Comparison of ENCODE assay signal across 17 cellular contexts in the genomic region with DNA sequence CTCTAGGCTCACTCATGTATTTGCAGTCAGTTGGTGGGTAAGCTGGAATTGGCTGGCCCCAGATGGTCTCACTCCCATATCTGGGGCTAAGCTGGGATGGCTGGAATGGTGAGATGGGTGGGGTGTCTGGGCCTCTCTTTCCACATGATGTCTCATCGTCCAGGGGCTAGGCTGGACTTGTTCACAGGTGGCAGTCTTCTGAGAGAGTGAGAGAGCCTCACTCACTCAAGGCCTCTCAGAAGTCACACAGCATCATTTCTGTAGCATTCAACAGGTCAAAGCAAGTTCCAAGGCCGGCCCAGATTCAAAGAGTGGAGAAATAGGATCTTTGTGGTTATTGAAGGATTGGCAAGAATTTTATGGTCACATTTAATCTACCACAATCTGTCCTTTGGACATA.
A peak's percentile ranks its signal among the peaks of the same experiment; 100 is the strongest.
DNase-seq lines count a peak whose midpoint lies in the region; ATAC-seq and TF ChIP-seq lines count a peak whose summit lies in the region.
"Had no signal": no experiment of that assay in that cellular context is flagged by ENCODE, and none has a peak within 500 bp of the region (broad histone marks: within the 10 kb centered on the region; RNA-seq: fewer than 3 reads in every experiment).

No MANE protein-coding gene starts in this region.

- intact Hi-C loops in CD4-positive, alpha-beta memory T cell (cut with micrococcal nuclease), result no loop called here
- intact Hi-C loops in PC-9 (cut with micrococcal nuclease; ENCODE audit: unreplicated experiment), result no loop called here

- no peak overlapping the region for H3K4me2 ChIP-seq in PC-9

- H3K9me3 ChIP-seq in duodenal mucosa (ENCODE audit: control insufficient read depth in 1 of 2, low read length in 2 of 2) (no peaks in the 10 kb centered on the region), PC-9 (ENCODE audit: insufficient read depth, low read depth) (no peaks in the 10 kb centered on the region)
- no peaks in the 10 kb centered on the region for H3K9me3 ChIP-seq in CD4-positive, alpha-beta memory T cell (ENCODE audit: control insufficient read depth in 1 of 2, low read length in 2 of 2)
- H3K9me3 ChIP-seq: pancreas, stomach had no signal

- no peak overlapping the region for H3K27ac Mint-ChIP-seq in CD4-positive, alpha-beta memory T cell
- H3K27ac Mint-ChIP-seq: activated CD4-positive, alpha-beta T cell treated with anti-CD3 and anti-CD28 coated beads, Interleukin-2, amount 10 ng/mL, durations not matched to agents 7 days and 5 days; activated T-helper 1 cell treated with anti-CD3 and anti-CD28 coated beads, Interleukin-12 subunit alpha, Interleukin-12 subunit beta, Interleukin-2, Interleukin-4 antibody, amounts not matched to agents 30 ng/mL and 10 ng/mL and 1 ng/mL, durations not matched to agents 14 hours and 24 hours and 36 hours had no signal

- H3K27me3 ChIP-seq in duodenal mucosa (ENCODE audit: control insufficient read depth in 1 of 2, insufficient read depth in 2 of 2, low read length in 2 of 2) (no peaks in the 10 kb centered on the region), PC-9 (ENCODE audit: insufficient read depth, low read depth) (peaks cover 47% of the 10 kb centered on the region)
- H3K27me3 ChIP-seq in CD4-positive, alpha-beta memory T cell (ENCODE audit: insufficient read depth, low read length), result no peaks in the 10 kb centered on the region
- H3K27me3 ChIP-seq: pancreas had no signal

- H3K9me3 Mint-ChIP-seq in CD4-positive, alpha-beta memory T cell, result peaks cover 0 to 2% (median 0%) of the 10 kb centered on the region in 8 donors
- H3K9me3 Mint-ChIP-seq: activated CD4-positive, alpha-beta T cell treated with anti-CD3 and anti-CD28 coated beads, Interleukin-2, amount 10 ng/mL, durations not matched to agents 7 days and 5 days; activated T-helper 1 cell treated with anti-CD3 and anti-CD28 coated beads, Interleukin-12 subunit alpha, Interleukin-12 subunit beta, Interleukin-2, Interleukin-4 antibody, amounts not matched to agents 30 ng/mL and 10 ng/mL and 1 ng/mL, durations not matched to agents 14 hours and 24 hours and 36 hours had no signal

- H3K27ac ChIP-seq in duodenal mucosa (ENCODE audit: low read depth, low read length) (peak overlapping the region; percentile 37), PC-9 (no peak overlapping the region)
- H3K27ac ChIP-seq in CD4-positive, alpha-beta memory T cell (ENCODE audit: low read depth, low read length), result no peak overlapping the region
- H3K27ac ChIP-seq: coronary artery, pancreas, stomach had no signal

- POLR2A ChIA-PET in CD4-positive, alpha-beta memory T cell (lab: Charles Lee; ENCODE audit: partially characterized antibody), result no interaction called here
- POLR2A ChIA-PET in PC-9 (lab: Charles Lee; ENCODE audit: unreplicated experiment), result no interaction called here

- DNase-seq in CD4-positive, alpha-beta memory T cell, result no peak
- no peak for DNase-seq in T-helper 2 cell
- DNase-seq in PC-9, result no peak
- DNase-seq: activated CD4-positive, alpha-beta T cell treated with anti-CD3 and anti-CD28 coated beads, Interleukin-2, amount 10 ng/mL, durations not matched to agents 7 days and 5 days; aorta; NCI-H2081 treated with DMSO at 0.1 percent for 48 hours; NCI-H82; pancreas; RPMI8226; stomach had no signal

- H3K9me2 ChIP-seq in PC-9 (ENCODE audit: insufficient read depth), result no peaks in the 10 kb centered on the region

- H3K36me3 ChIP-seq in duodenal mucosa (ENCODE audit: control insufficient read depth in 1 of 2, insufficient read depth in 2 of 2, low read length in 2 of 2), result no peaks in the 10 kb centered on the region
- no peaks in the 10 kb centered on the region for H3K36me3 ChIP-seq in CD4-positive, alpha-beta memory T cell (ENCODE audit: insufficient read depth, low read length)
- no peaks in the 10 kb centered on the region for H3K36me3 ChIP-seq in PC-9 (ENCODE audit: low read depth)
- H3K36me3 ChIP-seq: pancreas, stomach had no signal

- TF ChIP-seq POLR2A in GM18505 (IDR thresholded peaks at IDR 0.05; ENCODE audit: borderline replicate concordance, extremely low read depth, insufficient read depth, insufficient read length), result no peak

- H3K36me3 Mint-ChIP-seq in CD4-positive, alpha-beta memory T cell, result no peaks in the 10 kb centered on the region

- H3K4me3 ChIP-seq in duodenal mucosa (ENCODE audit: low read depth in 1 of 2, low read length in 2 of 2), result no peak overlapping the region
- no peak overlapping the region for H3K4me3 ChIP-seq in CD4-positive, alpha-beta memory T cell (ENCODE audit: low read length in 2 of 2)
- H3K4me3 ChIP-seq in PC-9, result no peak overlapping the region
- H3K4me3 ChIP-seq: coronary artery, pancreas, stomach had no signal

- BruUV-seq in PC-9 (replicated peaks; lab: Mats Ljungman, UMichigan), result no TSS peak

- ATAC-seq in GM18505 (IDR thresholded peaks at IDR 0.05; ENCODE audit: unreplicated experiment), result peak; percentile 30
- peak; percentile 28 for ATAC-seq in GM21515 (IDR thresholded peaks at IDR 0.05; ENCODE audit: unreplicated experiment)
- peak; percentile 42 for ATAC-seq in HG03175 (IDR thresholded peaks at IDR 0.05; ENCODE audit: unreplicated experiment)
- ATAC-seq in activated CD4-positive, CD25-positive, alpha-beta regulatory T cell treated with anti-CD3 and anti-CD28 coated beads, Interleukin-2, amount 50 U/mL, for 24 hours, result no peak

- TF ChIP-seq CTCF in PC-9 (conservative IDR thresholded peaks at IDR 0.05), result no peak

- no peak overlapping the region for H2AFZ ChIP-seq in PC-9

- no peaks in the 10 kb centered on the region for H3F3A ChIP-seq in PC-9 (ENCODE audit: insufficient read depth, low read depth)

- no peaks in the 10 kb centered on the region for H3K79me2 ChIP-seq in PC-9 (ENCODE audit: low read depth)

- no peaks in the 10 kb centered on the region for H3K4me1 Mint-ChIP-seq in CD4-positive, alpha-beta memory T cell
- H3K4me1 Mint-ChIP-seq: activated CD4-positive, alpha-beta T cell treated with anti-CD3 and anti-CD28 coated beads, Interleukin-2, amount 10 ng/mL, durations not matched to agents 7 days and 5 days had no signal

- H3K27me3 Mint-ChIP-seq in CD4-positive, alpha-beta memory T cell, result peaks cover 12% of the 10 kb centered on the region in 2 donors

- no peak overlapping the region for H3K4me3 Mint-ChIP-seq in CD4-positive, alpha-beta memory T cell
- H3K4me3 Mint-ChIP-seq: activated CD4-positive, alpha-beta T cell treated with anti-CD3 and anti-CD28 coated beads, Interleukin-2, amount 10 ng/mL, durations not matched to agents 7 days and 5 days; activated T-helper 1 cell treated with anti-CD3 and anti-CD28 coated beads, Interleukin-12 subunit alpha, Interleukin-12 subunit beta, Interleukin-2, Interleukin-4 antibody, amounts not matched to agents 30 ng/mL and 10 ng/mL and 1 ng/mL, durations not matched to agents 14 hours and 24 hours and 36 hours had no signal

- H4K20me1 ChIP-seq in PC-9 (ENCODE audit: insufficient read depth), result no peaks in the 10 kb centered on the region

- H3K4me1 ChIP-seq in duodenal mucosa (ENCODE audit: control insufficient read depth in 1 of 2, insufficient read depth in 2 of 2, low read length in 2 of 2) (no peaks in the 10 kb centered on the region), PC-9 (replicated peaks; ENCODE audit: insufficient read depth) (no peaks in the 10 kb centered on the region)
- no peaks in the 10 kb centered on the region for H3K4me1 ChIP-seq in CD4-positive, alpha-beta memory T cell (ENCODE audit: insufficient read depth, low read length)
- H3K4me1 ChIP-seq: pancreas, stomach had no signal

- CTCF ChIA-PET in CD4-positive, alpha-beta memory T cell (lab: Charles Lee; ENCODE audit: partially characterized antibody), result interaction anchor here (0.6 kb wide), 1 partner anchor 168 kb away, joined by 3 read pairs; no protein-coding TSS in a partner anchor
- CTCF ChIA-PET in PC-9 (lab: Charles Lee), result no interaction called here

- no peak overlapping the region for H3K9ac ChIP-seq in duodenal mucosa (ENCODE audit: low read depth in 1 of 2, low read length in 2 of 2)

Comparison
In these comparisons a context has a peak if more than half of its experiments do, and no peak if none do; other contexts are left out.
1. ATAC-seq: peak in GM18505 (single experiment), GM21515 (single experiment) and HG03175 (single experiment); none in activated CD4-positive, CD25-positive, alpha-beta regulatory T cell treated with anti-CD3 and anti-CD28 coated beads, Interleukin-2, amount 50 U/mL, for 24 hours (0 of 2).